Comparison of ENCODE assay signal across 15 cellular contexts in the genomic region with DNA sequence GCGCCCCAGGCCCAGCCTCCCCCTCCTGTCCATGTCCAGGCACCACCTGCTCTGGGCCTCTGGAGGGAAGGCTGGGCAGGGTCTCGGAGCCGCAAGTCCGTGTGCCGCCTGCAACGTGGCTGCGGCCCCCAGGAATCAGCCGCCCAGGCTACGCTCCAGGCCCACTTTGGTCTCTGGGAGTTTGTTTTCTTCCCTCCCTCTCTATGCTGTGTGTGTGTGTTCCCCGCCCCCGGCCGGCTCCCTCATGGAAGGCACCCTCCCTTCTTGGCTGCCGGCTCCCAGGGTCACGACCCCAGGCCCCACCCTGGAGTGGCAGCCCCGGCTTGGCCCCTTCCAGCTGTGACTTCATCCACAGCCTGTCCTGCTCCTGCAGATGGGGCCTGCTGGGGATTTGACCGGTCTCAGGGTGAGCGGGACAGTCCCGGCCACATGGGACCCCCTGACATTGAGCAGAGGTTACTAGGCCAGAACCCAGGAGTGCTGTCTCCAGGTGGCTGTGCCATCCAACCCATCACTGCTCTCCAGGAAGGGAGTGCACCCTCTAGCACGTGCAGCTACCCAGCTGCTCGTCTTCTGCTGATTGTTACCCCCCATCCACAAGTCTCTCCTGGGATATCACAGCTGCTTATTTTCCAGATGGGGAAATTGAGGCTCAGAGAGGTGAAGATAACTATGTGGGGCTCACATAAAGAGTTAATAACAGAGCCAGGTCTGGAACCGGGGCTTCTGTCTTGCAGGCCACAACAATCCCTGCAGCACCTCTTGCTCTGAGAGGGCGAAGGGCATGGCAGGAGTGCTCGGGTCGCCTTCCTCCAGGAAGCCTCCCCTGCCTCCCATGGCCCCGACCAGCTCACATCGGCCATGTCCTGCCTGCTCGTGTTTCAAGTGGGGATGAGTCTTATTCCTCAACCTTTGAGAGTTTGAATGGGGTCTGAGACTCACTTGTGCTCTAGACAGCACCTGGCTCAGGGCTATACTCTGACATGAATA. TPM values are rescaled to one million over a fixed set of nuclear protein-coding genes. Genes with fewer than 3 reads are reported as not detected.
DNase-seq lines count a peak whose midpoint lies in the region; ATAC-seq and TF ChIP-seq lines count a peak whose summit lies in the region.
"Had no signal": no experiment of that assay in that cellular context is flagged by ENCODE, and none has a peak within 500 bp of the region (broad histone marks: within the 10 kb centered on the region; RNA-seq: fewer than 3 reads in every experiment).

No MANE protein-coding gene starts in this region.

- no peaks in the 10 kb centered on the region for H3K9me3 Mint-ChIP-seq in activated T-cell treated with anti-CD3 and anti-CD28 coated beads, Interleukin-2, amount 50 U/mL, for 4 hours
- H3K9me3 Mint-ChIP-seq: effector memory CD8-positive, alpha-beta T cell; memory B cell had no signal

- no peak overlapping the region for H3K27ac ChIP-seq in testis
- H3K27ac ChIP-seq in effector memory CD4-positive, alpha-beta T cell (ENCODE audit: insufficient read depth, low read length, poor library complexity, severe bottlenecking), result no peak overlapping the region

- no peaks in the 10 kb centered on the region for H3K27me3 ChIP-seq in adipocyte (replicated peaks; ENCODE audit: control insufficient read depth, insufficient read depth, low read length)
- H3K27me3 ChIP-seq in testis, result no peaks in the 10 kb centered on the region
- H3K27me3 ChIP-seq in effector memory CD4-positive, alpha-beta T cell (replicated peaks; ENCODE audit: control insufficient read depth, insufficient read depth, low read length, poor library complexity, severe bottlenecking), result no peaks in the 10 kb centered on the region

- WGBS in testis, 2 donors, result 72 to 77% methylated on average over 16 to 27 of the region's 27 CpGs

- TF ChIP-seq POLR2A in testis (IDR thresholded peaks at IDR 0.05), result no peak

- peaks cover 3% of the 10 kb centered on the region for H3K27me3 Mint-ChIP-seq in activated T-cell treated with anti-CD3 and anti-CD28 coated beads, Interleukin-2, amount 50 U/mL, for 4 hours (ENCODE audit: low read depth)

- peaks cover 43% of the 10 kb centered on the region for H3K4me1 Mint-ChIP-seq in activated T-cell treated with anti-CD3 and anti-CD28 coated beads, Interleukin-2, amount 50 U/mL, for 4 hours (ENCODE audit: low read depth)

- H3K4me1 ChIP-seq in adipocyte (ENCODE audit: control insufficient read depth, insufficient read depth, low read length), result peaks cover 13% of the 10 kb centered on the region
- H3K4me1 ChIP-seq in testis, result peaks cover 18% of the 10 kb centered on the region
- H3K4me1 ChIP-seq in effector memory CD4-positive, alpha-beta T cell (ENCODE audit: control insufficient read depth, insufficient read depth, low read length, poor library complexity, severe bottlenecking), result peaks cover 21% of the 10 kb centered on the region

- H3K4me3 ChIP-seq in adipocyte (ENCODE audit: low read length) (no peak overlapping the region), testis (no peak overlapping the region)
- no peak overlapping the region for H3K4me3 ChIP-seq in effector memory CD4-positive, alpha-beta T cell (ENCODE audit: insufficient read depth, low read depth, low read length, poor library complexity, severe bottlenecking)
- H3K4me3 ChIP-seq: upper lobe of left lung had no signal

- H3K36me3 ChIP-seq in adipocyte (ENCODE audit: control insufficient read depth, insufficient read depth, low read length, severe bottlenecking) (no peaks in the 10 kb centered on the region), testis (ENCODE audit: low read depth, missing control alignments) (no peaks in the 10 kb centered on the region)
- H3K36me3 ChIP-seq in effector memory CD4-positive, alpha-beta T cell (ENCODE audit: control insufficient read depth, insufficient read depth, low read length), result no peaks in the 10 kb centered on the region
- H3K36me3 ChIP-seq: upper lobe of left lung had no signal

- no peak for ATAC-seq in activated T-cell treated with anti-CD3 and anti-CD28 coated beads, Interleukin-2, amount 50 U/mL, for 4 hours
- ATAC-seq: effector memory CD8-positive, alpha-beta T cell had no signal

- peaks cover 7% of the 10 kb centered on the region for H3K36me3 Mint-ChIP-seq in activated T-cell treated with anti-CD3 and anti-CD28 coated beads, Interleukin-2, amount 50 U/mL, for 4 hours (ENCODE audit: insufficient read depth)
- H3K36me3 Mint-ChIP-seq: memory B cell had no signal

- DNase-seq in activated T-cell treated with anti-CD3 and anti-CD28 coated beads, Interleukin-2, amount 50 U/mL, for 4 hours, result no peak
- DNase-seq in activated T-cell treated with anti-CD3 and anti-CD28 coated beads, Interleukin-2, amount 50 U/mL, for 48 hours, result no peak
- DNase-seq in adipocyte (ENCODE audit: low read depth) (peak; percentile 35), left kidney (ENCODE audit: low read depth, low spot score) (peak; percentile 83), testis (peak; percentile 42), SHP77 (lab: John Stamatoyannopoulos, UW) (no peak), NCI-H524 treated with DMSO at 0.1 percent for 48 hours (lab: John Stamatoyannopoulos, UW) (no peak)
- DNase-seq in effector memory CD4-positive, alpha-beta T cell, result no peak
- DNase-seq: activated CD8-positive, alpha-beta memory T cell treated with anti-CD3 and anti-CD28 coated beads for 24 hours; amniotic stem cell; effector memory CD8-positive, alpha-beta T cell; NCI-H2081; SW 1271 had no signal

- intact Hi-C loops in testis (cut with DNase I; ENCODE audit: low total_unique reads), result no loop called here

- TF ChIP-seq CTCF in testis (IDR thresholded peaks at IDR 0.05), result no peak

- H3K9me3 ChIP-seq in adipocyte (ENCODE audit: control insufficient read depth, low read length) (no peaks in the 10 kb centered on the region), testis (no peaks in the 10 kb centered on the region)
- no peaks in the 10 kb centered on the region for H3K9me3 ChIP-seq in effector memory CD4-positive, alpha-beta T cell (ENCODE audit: control insufficient read depth, low read length)
- H3K9me3 ChIP-seq: upper lobe of left lung had no signal

- H3K4me3 Mint-ChIP-seq in activated T-cell treated with anti-CD3 and anti-CD28 coated beads, Interleukin-2, amount 50 U/mL, for 4 hours, result peak overlapping the region; percentile 58
- H3K4me3 Mint-ChIP-seq: memory B cell had no signal

- no peak overlapping the region for H3K9ac ChIP-seq in adipocyte (ENCODE audit: low read length)

RNA-seq across cellular contexts. Expression of gene LIF, which starts 2.8 kb away (rescaled TPM):
- total RNA-seq in activated T-cell treated with anti-CD3 and anti-CD28 coated beads, Interleukin-2, amount 50 U/mL, for 4 hours, result 100 to 1,000 TPM; 226 to 440 (median 307) TPM
- 1 to 10 TPM in 1 of 2 donors, under 1 TPM in 1; 0.08 to 1.4 TPM for total RNA-seq in testis
- 1.4 TPM for polyA plus RNA-seq in testis (ENCODE audit: insufficient read depth, low read depth, low replicate concordance)

RNA-seq across cellular contexts. Expression of gene OSM, which starts 17.3 kb away (rescaled TPM):
- total RNA-seq in activated T-cell treated with anti-CD3 and anti-CD28 coated beads, Interleukin-2, amount 50 U/mL, for 4 hours, result 10 to 100 TPM; 18.4 to 30.7 (median 22.2) TPM
- 1 to 10 TPM in 1 of 2 donors, not detected in 1; 1.6 TPM for total RNA-seq in testis
- 0.69 TPM for polyA plus RNA-seq in testis (ENCODE audit: insufficient read depth, low read depth, low replicate concordance)

RNA-seq across cellular contexts. Expression of gene CASTOR1, which starts 40.0 kb away (rescaled TPM):
- total RNA-seq in activated T-cell treated with anti-CD3 and anti-CD28 coated beads, Interleukin-2, amount 50 U/mL, for 4 hours, result 1 to 10 TPM; 1.1 to 2.9 (median 2.4) TPM
- 10 to 100 TPM; 36.7 to 71.4 TPM for total RNA-seq in testis
- 32.8 TPM for polyA plus RNA-seq in testis (ENCODE audit: insufficient read depth, low read depth, low replicate concordance)

Comparison
In these comparisons a context has a peak if more than half of its experiments do, and no peak if none do; other contexts are left out.
1. DNase-seq: peak in adipocyte (single experiment), left kidney (single experiment) and testis (single experiment); none in activated T-cell treated with anti-CD3 and anti-CD28 coated beads, Interleukin-2, amount 50 U/mL, for 4 hours (single experiment), activated T-cell treated with anti-CD3 and anti-CD28 coated beads, Interleukin-2, amount 50 U/mL, for 48 hours (0 of 2), effector memory CD4-positive, alpha-beta T cell (0 of 3), SHP77 (0 of 2) and NCI-H524 treated with DMSO at 0.1 percent for 48 hours (single experiment).
2. RNA of gene LIF, which starts 2.8 kb away (total RNA-seq): 226 to 440 TPM in activated T-cell treated with anti-CD3 and anti-CD28 coated beads, Interleukin-2, amount 50 U/mL, for 4 hours; 0.08 to 1.4 TPM in testis; every median in the first group is over 10 times any median in the second.
3. RNA of gene OSM, which starts 17.3 kb away (total RNA-seq): 18.4 to 30.7 TPM in activated T-cell treated with anti-CD3 and anti-CD28 coated beads, Interleukin-2, amount 50 U/mL, for 4 hours; 1.6 TPM in testis; every median in the first group is over 4 times any median in the second.
4. RNA of gene CASTOR1, which starts 40.0 kb away (total RNA-seq): 36.7 to 71.4 TPM in testis; 1.1 to 2.9 TPM in activated T-cell treated with anti-CD3 and anti-CD28 coated beads, Interleukin-2, amount 50 U/mL, for 4 hours; every median in the first group is over 4 times any median in the second.